In genomic region chr22:22371031-22371541, GRCh38 we compare ENCODE assay signal across 15 cellular contexts.
DNase-seq lines count a peak whose midpoint lies in the region; ATAC-seq, FAIRE-seq and TF ChIP-seq lines count a peak whose summit lies in the region.
"Had no signal": no experiment of that assay in that cellular context is flagged by ENCODE, and none has a peak within 500 bp of the region (broad histone marks: within the 10 kb centered on the region; RNA-seq: fewer than 3 reads in every experiment).

No MANE protein-coding gene starts in this region.

- H3K27me3 ChIP-seq in BJ (ENCODE audit: control insufficient read depth, insufficient read depth, low read length) (peaks cover 3% of the 10 kb centered on the region), H7 (ENCODE audit: control insufficient read depth, insufficient read depth, low read length) (peaks cover 97% of the 10 kb centered on the region), K562 (ENCODE audit: control insufficient read depth in 2 of 2, insufficient read depth in 2 of 2, low read length in 2 of 2) (peaks cover 2 to 21% of the 10 kb centered on the region in 2 experiments; a peak in 3 of 5 replicates), mesendoderm (ENCODE audit: insufficient read depth, low read length, poor library complexity) (peaks cover 6% of the 10 kb centered on the region)

- no peak overlapping the region for H3K4me3 Mint-ChIP-seq in glutamatergic neuron (ENCODE audit: unreplicated experiment)
- H3K4me3 Mint-ChIP-seq: activated CD4-positive, alpha-beta memory T cell treated with anti-CD3 and anti-CD28 coated beads for 36 hours; brain; H9 had no signal

- H3K18ac ChIP-seq in mesendoderm (ENCODE audit: low read length) = no peak overlapping the region

- peaks cover 3% of the 10 kb centered on the region for H3K27me3 Mint-ChIP-seq in glutamatergic neuron (ENCODE audit: unreplicated experiment)

- H3K4me1 ChIP-seq in K562 (replicated peaks in 1 of 2; ENCODE audit: control insufficient read depth in 2 of 2, insufficient read depth in 2 of 2, low read length in 2 of 2) (no peaks in the 10 kb centered on the region), mesendoderm (ENCODE audit: control insufficient read depth, low read depth, low read length) (no peaks in the 10 kb centered on the region)
- H3K4me1 ChIP-seq: lower lobe of right lung had no signal

- no peak overlapping the region for H4K8ac ChIP-seq in mesendoderm (ENCODE audit: low read depth, low read length)

- TF ChIP-seq EP300 in K562 (IDR thresholded peaks at IDR 0.05; ENCODE audit: low read length) = no peak

- no peak for TF ChIP-seq POLR2A in K562 (conservative IDR thresholded peaks at IDR 0.05)

- H3K9me3 Mint-ChIP-seq in glutamatergic neuron (ENCODE audit: unreplicated experiment) = no peaks in the 10 kb centered on the region
- H3K9me3 Mint-ChIP-seq: activated CD4-positive, alpha-beta memory T cell treated with anti-CD3 and anti-CD28 coated beads for 36 hours; brain; H9 had no signal

- no peak overlapping the region for H3K23ac ChIP-seq in mesendoderm (ENCODE audit: low read length)

- intact Hi-C loops in K562 (cut with micrococcal nuclease) = no loop called here

- H3K4me2 ChIP-seq in K562 (ENCODE audit: insufficient read depth, low read length) = no peak overlapping the region
- H3K4me2 ChIP-seq in mesendoderm (ENCODE audit: low read length) = no peak overlapping the region

- H3K9me3 ChIP-seq in K562 (replicated peaks; ENCODE audit: control insufficient read depth, insufficient read depth, low read depth, low read length) = no peaks in the 10 kb centered on the region
- H3K9me3 ChIP-seq: lower lobe of right lung had no signal

- H3K9me1 ChIP-seq in K562 (ENCODE audit: control insufficient read depth, insufficient read depth, low read length) = no peaks in the 10 kb centered on the region

- no peak overlapping the region for H2BK15ac ChIP-seq in mesendoderm (replicated peaks; ENCODE audit: low read depth)

- TF ChIP-seq CTCF in BJ (IDR thresholded peaks at IDR 0.05; ENCODE audit: insufficient read depth, low read depth, low read length) = 0 out of 2 replicates have a peak, but pooled peaks have one; percentile 4
- TF ChIP-seq CTCF in K562 (IDR thresholded peaks at IDR 0.05 in 2 of 3, conservative IDR thresholded peaks at IDR 0.05 in 1 of 3; ENCODE audit: insufficient read depth in 2 of 3, low read depth in 1 of 3, low read length in 3 of 3) = peak in 2 of 3 experiments; percentile 83 to 90; a peak in 4 of 6 replicates
- no peak for TF ChIP-seq CTCF in glutamatergic neuron (IDR thresholded peaks at IDR 0.05; ENCODE audit: partially characterized antibody, unreplicated experiment)

- peaks cover 15% of the 10 kb centered on the region for H4K20me1 ChIP-seq in K562 (replicated peaks; ENCODE audit: control insufficient read depth, insufficient read depth, low read length)

- H3K27ac ChIP-seq in K562 (ENCODE audit: extremely low read depth, low read depth, low read length) (no peak overlapping the region), mesendoderm (ENCODE audit: low read depth, low read length) (no peak overlapping the region)
- H3K27ac ChIP-seq: lower lobe of right lung had no signal

- FAIRE-seq in K562 (lab: Jason Lieb, UNC) = no peak

- no TSS peak for BruUV-seq in K562 (replicated peaks; lab: Mats Ljungman, UMichigan)

- no peak overlapping the region for H4K5ac ChIP-seq in mesendoderm (ENCODE audit: low read length)

- CTCF ChIA-PET in BJ (lab: Yijun Ruan, JAX) (no interaction called here), K562 (lab: Yijun Ruan, JAX; ENCODE audit: low intra/inter-chr PET ratio) (interaction anchor here (0.7 to 2.4 kb wide), 5 partner anchors 14 to 163 kb away, joined by 3 to 12 read pairs (median 4); no protein-coding TSS in a partner anchor)

- no peak overlapping the region for H2AFZ ChIP-seq in K562 (ENCODE audit: low read depth, low read length)

- no peaks in the 10 kb centered on the region for H3K79me1 ChIP-seq in mesendoderm (ENCODE audit: low read length)

- ATAC-seq in K562 = peak; percentile 89
- ATAC-seq in HG02678 (IDR thresholded peaks at IDR 0.05; ENCODE audit: unreplicated experiment) = no peak
- ATAC-seq in GM21367 (IDR thresholded peaks at IDR 0.05; ENCODE audit: unreplicated experiment) = no peak

- in situ Hi-C loops in K562 (cut with MboI) = no loop called here

- H3K79me2 ChIP-seq in K562 (ENCODE audit: control insufficient read depth, insufficient read depth, low read length) = no peaks in the 10 kb centered on the region
- H3K79me2 ChIP-seq in mesendoderm (ENCODE audit: control insufficient read depth, insufficient read depth, low read length) = no peaks in the 10 kb centered on the region

- DNase-seq in BJ (ENCODE audit: low read depth) (no peak), H7 (peak; percentile 49), K562 (ENCODE audit: extremely low read depth in 1 of 4, low spot score in 3 of 4) (peak; percentile 53 to 76 (median 66)), mesendoderm (peak; percentile 53), glutamatergic neuron (no peak), SKM-1 treated with dmso at 0.1 percent for 144 hours (lab: John Stamatoyannopoulos, UW; ENCODE audit: unreplicated experiment) (no peak)
- DNase-seq: activated CD4-positive, alpha-beta memory T cell treated with anti-CD3 and anti-CD28 coated beads for 36 hours; activated gamma-delta T cell treated with Interleukin-2 at 50 U/mL for 16 hours; H9; lower lobe of right lung; NCI-H1436; T-helper 2 cell had no signal

- 1% methylated on average over 2 of the region's 2 CpGs for WGBS in K562 (ENCODE audit: insufficient coverage, low coverage, missing lambda C conversion rate)
- no CpG with 5 or more reads among the region's 2 CpGs for WGBS in mesendoderm (ENCODE audit: extremely low coverage, insufficient coverage, low lambda C conversion rate)

- H3K4me1 Mint-ChIP-seq in glutamatergic neuron (ENCODE audit: low read depth, unreplicated experiment) = peaks cover 24% of the 10 kb centered on the region

- H3K36me3 Mint-ChIP-seq in glutamatergic neuron (ENCODE audit: unreplicated experiment) = no peaks in the 10 kb centered on the region
- H3K36me3 Mint-ChIP-seq: activated CD4-positive, alpha-beta memory T cell treated with anti-CD3 and anti-CD28 coated beads for 36 hours; brain had no signal

- H2BK5ac ChIP-seq in mesendoderm (ENCODE audit: low read length) = no peak overlapping the region

- H3K36me3 ChIP-seq in BJ (ENCODE audit: control insufficient read depth, insufficient read depth, low read length) (no peaks in the 10 kb centered on the region), H7 (replicated peaks; ENCODE audit: control insufficient read depth, insufficient read depth, low read length) (no peaks in the 10 kb centered on the region), K562 (ENCODE audit: control insufficient read depth, insufficient read depth, low read length) (no peaks in the 10 kb centered on the region), mesendoderm (ENCODE audit: control insufficient read depth, insufficient read depth, low read length) (no peaks in the 10 kb centered on the region)
- H3K36me3 ChIP-seq: lower lobe of right lung had no signal

- peak in 1 of 2 experiments; percentile 77; a peak in 2 of 4 replicates for TF ChIP-seq RAD21 in K562 (CRISPR knock-in tag; conservative IDR thresholded peaks at IDR 0.05 in 1 of 2, IDR thresholded peaks at IDR 0.05 in 1 of 2)

- no peak overlapping the region for H3K4me3 ChIP-seq in BJ (ENCODE audit: low read depth, low read length)
- H3K4me3 ChIP-seq in H7 (ENCODE audit: insufficient read depth, low read depth, low read length) = no peak overlapping the region
- no peak overlapping the region for H3K4me3 ChIP-seq in K562
- H3K4me3 ChIP-seq in mesendoderm (ENCODE audit: low read length) = no peak overlapping the region
- H3K4me3 ChIP-seq: lower lobe of right lung had no signal

- no peak overlapping the region for H3K4ac ChIP-seq in mesendoderm (ENCODE audit: low read depth, low read length)

- H3K56ac ChIP-seq in mesendoderm (ENCODE audit: low read length) = no peak overlapping the region

- POLR2A ChIA-PET in BJ (lab: Charles Lee) = no interaction called here
- POLR2A ChIA-PET in K562 (lab: Yijun Ruan, JAX) = interaction anchor here (0.9 to 1.0 kb wide), 3 partner anchors 9 to 21 kb away, joined by 3 to 5 read pairs (median 3); no protein-coding TSS in a partner anchor

- no peak overlapping the region for H2AK5ac ChIP-seq in mesendoderm (ENCODE audit: low read length)

- H3K27ac Mint-ChIP-seq in glutamatergic neuron (ENCODE audit: unreplicated experiment) = no peak overlapping the region
- H3K27ac Mint-ChIP-seq: activated CD4-positive, alpha-beta memory T cell treated with anti-CD3 and anti-CD28 coated beads for 36 hours; brain; H9 had no signal

- no peak overlapping the region for H2BK120ac ChIP-seq in mesendoderm (ENCODE audit: low read depth, low read length)

- H3K9ac ChIP-seq in K562 (ENCODE audit: insufficient read depth in 1 of 2, low read depth in 2 of 2, low read length in 2 of 2) (no peak overlapping the region), mesendoderm (ENCODE audit: low read length) (no peak overlapping the region)

TF ChIP-seq in K562, 482 proteins besides CTCF, POLR2A, EP300 and RAD21 (continues in another document):
- 0 out of 2 replicates have a peak, but pooled peaks have one; percentile 37 for TF ChIP-seq RB1 (IDR thresholded peaks at IDR 0.05; ENCODE audit: low read depth)
- no peak for TF ChIP-seq SRSF3 (IDR thresholded peaks at IDR 0.05; ENCODE audit: insufficient read depth, low read length)
- 0 out of 2 replicates have a peak, but pooled peaks have one; percentile 65 for TF ChIP-seq ZNF165 (CRISPR knock-in tag; IDR thresholded peaks at IDR 0.05; ENCODE audit: borderline replicate concordance)
- 0 out of 2 replicates have a peak, but pooled peaks have one; percentile 26 for TF ChIP-seq TARDBP (IDR thresholded peaks at IDR 0.05)
- no peak for TF ChIP-seq MYC (IDR thresholded peaks at IDR 0.05; ENCODE audit: low read depth, low read length)
- TF ChIP-seq MYC (CRISPR knock-in tag; IDR thresholded peaks at IDR 0.05; ENCODE audit: borderline replicate concordance, low read depth) = 0 out of 2 replicates have a peak, but pooled peaks have one; percentile 17
- TF ChIP-seq ZNF143 (CRISPR knock-in tag; IDR thresholded peaks at IDR 0.05) = no peak
- no peak for TF ChIP-seq CCNT2 (IDR thresholded peaks at IDR 0.05; ENCODE audit: borderline replicate concordance, extremely low read depth, insufficient read length, low read depth, low read length)
- no peak for TF ChIP-seq MCM5 (IDR thresholded peaks at IDR 0.05; ENCODE audit: low read depth)
- TF ChIP-seq ZNF212 (CRISPR knock-in tag; IDR thresholded peaks at IDR 0.05) = 0 out of 2 replicates have a peak, but pooled peaks have one; percentile 50
- TF ChIP-seq HMG20A (CRISPR knock-in tag; conservative IDR thresholded peaks at IDR 0.05) = 0 out of 2 replicates have a peak, but pooled peaks have one; percentile 23

Comparison
In these comparisons a context has a peak if more than half of its experiments do, and no peak if none do; other contexts are left out.
1. DNase-seq: peak in H7 (single experiment), K562 (4 of 4) and mesendoderm (single experiment); none in BJ (single experiment), glutamatergic neuron (single experiment) and SKM-1 treated with dmso at 0.1 percent for 144 hours (single experiment).